ENCODE assay signal across 23 cellular contexts in genomic region chr6:52532457-52532856, GRCh38.
"Had no signal": no experiment of that assay in that cellular context is flagged by ENCODE, and none has a peak within 500 bp of the region (broad histone marks: within the 10 kb centered on the region; RNA-seq: fewer than 3 reads in every experiment).

No MANE protein-coding gene starts in this region.

- H3K36me3 ChIP-seq: ovary had no signal

- H2AFZ ChIP-seq: hepatocyte had no signal

- H3K27ac ChIP-seq: adrenal gland, ascending aorta, hepatocyte, left ventricle myocardium inferior, ovary, psoas muscle had no signal

- H3K4me3 ChIP-seq: adrenal gland, ascending aorta, hepatocyte, left ventricle myocardium inferior, ovary, psoas muscle, tibial artery had no signal

- H3K4me1 ChIP-seq: adrenal gland, psoas muscle had no signal

- ATAC-seq: activated T-helper 17 cell treated with anti-CD3 and anti-CD28 coated beads, Interleukin-2, amount 50 U/mL, for 72 hours; naive thymus-derived CD8-positive, alpha-beta T cell; psoas muscle; right cardiac atrium; stimulated activated effector memory CD8-positive, alpha-beta T cell treated with anti-CD3 and anti-CD28 coated beads, Interleukin-12 subunit alpha, Interleukin-12 subunit beta, amount 100 ng/mL, for 72 hours; stimulated activated naive CD8-positive, alpha-beta T cell treated with anti-CD3 and anti-CD28 coated beads, Interleukin-15, amount 100 ng/mL, for 72 hours; WTC11 had no signal

- H3K27me3 ChIP-seq: adrenal gland, ascending aorta, brain microvascular endothelial cell, hepatocyte, ovary, tibial artery had no signal

- DNase-seq: activated CD4-positive, alpha-beta T cell treated with anti-CD3 and anti-CD28 coated beads, Interleukin-2, amount 50 U/mL, for 4 hours; activated CD8-positive, alpha-beta memory T cell treated with anti-CD3 and anti-CD28 coated beads for 24 hours; activated CD8-positive, alpha-beta memory T cell treated with anti-CD3 and anti-CD28 coated beads, Interleukin-2, amount 50 U/mL, for 4 hours; activated T-cell treated with anti-CD3 and anti-CD28 coated beads, Interleukin-2, amount 50 U/mL, for 24 hours; adrenal gland; brain microvascular endothelial cell; caudate nucleus; dermis blood vessel endothelial cell; effector CD8-positive, alpha-beta T cell; foreskin melanocyte; left ventricle myocardium inferior; naive thymus-derived CD8-positive, alpha-beta T cell; ovary; psoas muscle; right cardiac atrium; stimulated activated CD4-positive, alpha-beta T cell treated with anti-CD3 and anti-CD28 coated beads, Interleukin-1b, Interleukin-23, amount 100 ng/mL, for 48 hours; stimulated activated naive CD8-positive, alpha-beta T cell treated with anti-CD3 and anti-CD28 coated beads, Interleukin-15, amount 100 ng/mL, for 72 hours; tibial artery had no signal

- H3K4me2 ChIP-seq: hepatocyte had no signal

- H3K9me3 ChIP-seq: adrenal gland, ascending aorta, left ventricle myocardium inferior, ovary, psoas muscle, tibial artery had no signal
